11 cellular contexts compared by ENCODE assay signal in genomic region chr1:10979483-10979920, GRCh38. TPM values are rescaled to one million over a fixed set of nuclear protein-coding genes. Genes with fewer than 3 reads are reported as not detected.
A peak's percentile ranks its signal among the peaks of the same experiment; 100 is the strongest.
DNase-seq lines count a peak whose midpoint lies in the region; ATAC-seq and TF ChIP-seq lines count a peak whose summit lies in the region.
"Had no signal": no experiment of that assay in that cellular context is flagged by ENCODE, and none has a peak within 500 bp of the region (broad histone marks: within the 10 kb centered on the region; RNA-seq: fewer than 3 reads in every experiment).

No MANE protein-coding gene starts in this region.

- peaks cover 0 to 22% of the 10 kb centered on the region in 2 experiments for H3K27me3 ChIP-seq in mesenchymal stem cell (ENCODE audit: control insufficient read depth in 1 of 2, insufficient read depth in 1 of 2, low read length in 2 of 2)
- peaks cover 0 to 4% of the 10 kb centered on the region in 2 donors for H3K27me3 ChIP-seq in tibial artery

- WGBS in mesenchymal stem cell, result 85% methylated on average over 13 of the region's 13 CpGs

- H3K27me3 Mint-ChIP-seq in T-helper 17 cell, result peaks cover 39% of the 10 kb centered on the region

- H3K27ac Mint-ChIP-seq in T-helper 17 cell, result no peak overlapping the region
- H3K27ac Mint-ChIP-seq: naive thymus-derived CD4-positive, alpha-beta T cell had no signal

- H2BK120ac ChIP-seq in mesenchymal stem cell (ENCODE audit: low read depth, low read length), result no peak overlapping the region

- no peak overlapping the region for H4K91ac ChIP-seq in mesenchymal stem cell (ENCODE audit: low read length)

- ATAC-seq in T-helper 17 cell, result no peak
- ATAC-seq in HG02970 (IDR thresholded peaks at IDR 0.05; ENCODE audit: low FRiP score, unreplicated experiment), result no peak
- ATAC-seq: naive thymus-derived CD4-positive, alpha-beta T cell had no signal

- H3K4me1 ChIP-seq in mesenchymal stem cell (ENCODE audit: control insufficient read depth, insufficient read depth, low read depth, low read length) (peaks cover 14% of the 10 kb centered on the region), tibial artery (peaks cover 0 to 31% (median 24%) of the 10 kb centered on the region in 4 donors)

- no peak overlapping the region for H2BK12ac ChIP-seq in mesenchymal stem cell (ENCODE audit: low read length in 2 of 2)

- no peak overlapping the region for H3K27ac ChIP-seq in mesenchymal stem cell (ENCODE audit: low read length, poor library complexity, severe bottlenecking)
- peak overlapping the region; percentile 26 to 38 for H3K27ac ChIP-seq in tibial artery

- no peak overlapping the region for H3K4me2 ChIP-seq in mesenchymal stem cell (ENCODE audit: low read length, poor library complexity, severe bottlenecking)
- H3K4me2 ChIP-seq: SK-N-SH had no signal

- H3K18ac ChIP-seq in mesenchymal stem cell (ENCODE audit: low read depth in 1 of 2, low read length in 2 of 2), result no peak overlapping the region

- H3K4me3 ChIP-seq in epithelial cell of esophagus (ENCODE audit: low read length) (no peak overlapping the region), mesenchymal stem cell (ENCODE audit: insufficient read depth in 1 of 2, low read depth in 1 of 2, low read length in 2 of 2) (peak overlapping the region in 1 of 2 experiments; percentile 75), tibial artery (peak overlapping the region; percentile 31 to 37)

- TF ChIP-seq CTCF in epithelial cell of esophagus (IDR thresholded peaks at IDR 0.05; ENCODE audit: insufficient read depth, low read depth, low read length, missing control alignments), result peak; percentile 5
- TF ChIP-seq CTCF in tibial artery (IDR thresholded peaks at IDR 0.05), result no peak

- no peaks in the 10 kb centered on the region for H3K36me3 ChIP-seq in mesenchymal stem cell (ENCODE audit: control insufficient read depth in 1 of 2, insufficient read depth in 2 of 2, low read depth in 1 of 2, low read length in 2 of 2)
- no peaks in the 10 kb centered on the region for H3K36me3 ChIP-seq in tibial artery

- no peaks in the 10 kb centered on the region for H3K79me1 ChIP-seq in mesenchymal stem cell (replicated peaks; ENCODE audit: low read length, poor library complexity, severe bottlenecking)

- H3K4me1 Mint-ChIP-seq in T-helper 17 cell, result peaks cover 2% of the 10 kb centered on the region

- H4K8ac ChIP-seq in mesenchymal stem cell (ENCODE audit: low read length), result no peak overlapping the region

- H3K9ac ChIP-seq in mesenchymal stem cell (ENCODE audit: low read length), result peak overlapping the region; percentile 83
- H3K9ac ChIP-seq: SK-N-SH had no signal

- no peaks in the 10 kb centered on the region for H3K9me3 ChIP-seq in mesenchymal stem cell (ENCODE audit: control insufficient read depth, low read length)
- H3K9me3 ChIP-seq in tibial artery, result no peaks in the 10 kb centered on the region
- no peaks in the 10 kb centered on the region for H3K9me3 ChIP-seq in T-helper 17 cell (ENCODE audit: control insufficient read depth, low read length, poor library complexity, severe bottlenecking)
- H3K9me3 ChIP-seq: SK-N-SH had no signal

- no peak overlapping the region for H3K4ac ChIP-seq in mesenchymal stem cell (ENCODE audit: low read depth in 1 of 2, low read length in 2 of 2)

- peaks cover 4% of the 10 kb centered on the region for H3K36me3 Mint-ChIP-seq in T-helper 17 cell (ENCODE audit: low read depth)
- H3K36me3 Mint-ChIP-seq: naive thymus-derived CD4-positive, alpha-beta T cell had no signal

- H2AFZ ChIP-seq in mesenchymal stem cell (ENCODE audit: low read depth, low read length), result no peak overlapping the region

- DNase-seq in NCI-H2196 (lab: John Stamatoyannopoulos, UW; ENCODE audit: unreplicated experiment) (peak; percentile 33), epithelial cell of esophagus (ENCODE audit: low read depth) (peak; percentile 24), mesenchymal stem cell (no peak), tibial artery (peak; percentile 65 to 80), T-helper 17 cell (no peak), SHP77 (lab: John Stamatoyannopoulos, UW) (no peak)
- DNase-seq in stimulated activated CD4-positive, alpha-beta T cell treated with anti-CD3 and anti-CD28 coated beads, Interleukin-4, amount 100 ng/mL, for 1 hour, result no peak
- DNase-seq: NCI-H1105 treated with DMSO at 0.1 percent for 48 hours, SK-N-SH had no signal

- H3K14ac ChIP-seq in mesenchymal stem cell (ENCODE audit: low read length in 2 of 2), result no peak overlapping the region

- H2BK15ac ChIP-seq in mesenchymal stem cell (ENCODE audit: low read depth, poor library complexity, severe bottlenecking), result no peak overlapping the region

- intact Hi-C loops in tibial artery (cut with DNase I; ENCODE audit: low total_unique reads), result no loop called here

- H2AK5ac ChIP-seq in mesenchymal stem cell (ENCODE audit: low read length, severe bottlenecking), result no peak overlapping the region

- H2BK5ac ChIP-seq in mesenchymal stem cell (ENCODE audit: low read depth, low read length, poor library complexity, severe bottlenecking), result no peak overlapping the region

- H3K4me3 Mint-ChIP-seq in T-helper 17 cell, result no peak overlapping the region
- H3K4me3 Mint-ChIP-seq: naive thymus-derived CD4-positive, alpha-beta T cell had no signal

- H3K23ac ChIP-seq in mesenchymal stem cell (ENCODE audit: low read length in 2 of 2), result no peak overlapping the region

RNA-seq across cellular contexts. Expression of gene TARDBP, which starts 33.0 kb away (rescaled TPM):
- polyA plus RNA-seq in mesenchymal stem cell (2013, experiment 1 of 2), result 132 TPM
- 135 TPM for polyA plus RNA-seq in mesenchymal stem cell (2013, experiment 2 of 2)
- total RNA-seq in T-helper 17 cell, result 100 to 1,000 TPM; 121 to 135 TPM

Comparison
In these comparisons a context has a peak if more than half of its experiments do, and no peak if none do; other contexts are left out.
1. DNase-seq: peak in NCI-H2196 (single experiment), epithelial cell of esophagus (single experiment) and tibial artery (2 of 2); none in mesenchymal stem cell (single experiment), T-helper 17 cell (0 of 3), stimulated activated CD4-positive, alpha-beta T cell treated with anti-CD3 and anti-CD28 coated beads, Interleukin-4, amount 100 ng/mL, for 1 hour (single experiment) and SHP77 (0 of 2).